ENCODE assay signal across 21 cellular contexts in genomic region chr18:8627107-8627472, GRCh38. TPM values are rescaled to one million over a fixed set of nuclear protein-coding genes. Genes with fewer than 3 reads are reported as not detected.
DNase-seq lines count a peak whose midpoint lies in the region; ATAC-seq and TF ChIP-seq lines count a peak whose summit lies in the region.
"Had no signal": no experiment of that assay in that cellular context is flagged by ENCODE, and none has a peak within 500 bp of the region (broad histone marks: within the 10 kb centered on the region; RNA-seq: fewer than 3 reads in every experiment).

No MANE protein-coding gene starts in this region.

- H3K9ac ChIP-seq in HUES48 (ENCODE audit: low read depth, low read length) (no peak overlapping the region), mammary epithelial cell (ENCODE audit: insufficient read depth, low read length) (no peak overlapping the region)
- H3K9ac ChIP-seq: BLaER1 had no signal

- H3K4me3 Mint-ChIP-seq in stimulated activated naive CD8-positive, alpha-beta T cell treated with anti-CD3 and anti-CD28 coated beads, Interleukin-15, amount 100 ng/mL, for 72 hours: no peak overlapping the region

- H3K4me2 ChIP-seq in mammary epithelial cell (ENCODE audit: insufficient read depth, low read depth, low read length): no peak overlapping the region
- H3K4me2 ChIP-seq: BLaER1 had no signal

- peaks cover 57% of the 10 kb centered on the region for H3K36me3 ChIP-seq in HUES48 (ENCODE audit: control insufficient read depth, insufficient read depth, low read length)
- no peaks in the 10 kb centered on the region for H3K36me3 ChIP-seq in psoas muscle (ENCODE audit: insufficient read depth in 1 of 2, low read depth in 1 of 2)
- H3K36me3 ChIP-seq in mammary epithelial cell (ENCODE audit: insufficient read depth, low read length): peaks cover 22% of the 10 kb centered on the region
- H3K36me3 ChIP-seq: colonic mucosa had no signal

- H2AFZ ChIP-seq in mammary epithelial cell (ENCODE audit: low read depth, low read length): no peak overlapping the region

- peaks cover 0 to 3% of the 10 kb centered on the region in 2 donors for H3K9me3 Mint-ChIP-seq in stimulated activated naive CD8-positive, alpha-beta T cell treated with anti-CD3 and anti-CD28 coated beads, Interleukin-15, amount 100 ng/mL, for 72 hours

- H3K4me1 Mint-ChIP-seq in stimulated activated naive CD8-positive, alpha-beta T cell treated with anti-CD3 and anti-CD28 coated beads, Interleukin-15, amount 100 ng/mL, for 72 hours: peaks cover 34% of the 10 kb centered on the region

- H3K27ac ChIP-seq in HUES48 (ENCODE audit: low read depth, low read length): peak overlapping the region; percentile 22
- no peak overlapping the region for H3K27ac ChIP-seq in right cardiac atrium (ENCODE audit: low read length)
- peak overlapping the region; percentile 85 for H3K27ac ChIP-seq in psoas muscle
- no peak overlapping the region for H3K27ac ChIP-seq in mammary epithelial cell (ENCODE audit: insufficient read depth, low read depth, low read length)
- H3K27ac ChIP-seq: BLaER1, colonic mucosa, upper lobe of left lung had no signal

- CTCF ChIA-PET in mammary epithelial cell (lab: Charles Lee; ENCODE audit: low non-redundant PET): no interaction called here

- peak; percentile 43 to 54 for ATAC-seq in right cardiac atrium
- ATAC-seq in psoas muscle: peak; percentile 47 to 75 (median 66)
- ATAC-seq in stimulated activated naive CD8-positive, alpha-beta T cell treated with anti-CD3 and anti-CD28 coated beads, Interleukin-15, amount 100 ng/mL, for 72 hours: no peak
- ATAC-seq in GM21717 (IDR thresholded peaks at IDR 0.05; ENCODE audit: unreplicated experiment): no peak

- peak; percentile 59 for DNase-seq in cerebellum (ENCODE audit: low spot score)
- no peak for DNase-seq in right cardiac atrium
- DNase-seq in psoas muscle: no peak
- DNase-seq in stimulated activated naive CD8-positive, alpha-beta T cell treated with anti-CD3 and anti-CD28 coated beads, Interleukin-15, amount 100 ng/mL, for 72 hours: no peak
- no peak for DNase-seq in mammary epithelial cell
- no peak for DNase-seq in effector CD8-positive, alpha-beta T cell (lab: John Stamatoyannopoulos, UW)
- DNase-seq: ACHN; activated CD4-positive, alpha-beta T cell treated with anti-CD3 and anti-CD28 coated beads, Interleukin-2, amount 50 U/mL, for 4 hours; activated CD8-positive, alpha-beta memory T cell treated with anti-CD3 and anti-CD28 coated beads, Interleukin-2, amount 50 U/mL, for 4 hours; activated effector memory CD4-positive, alpha-beta T cell treated with Interleukin-2 at 50 U/mL for 16 hours; colonic mucosa; DND-41; GOT3; IMR-90; stimulated activated CD4-positive, alpha-beta T cell treated with anti-CD3 and anti-CD28 coated beads, Interleukin-15, amount 100 ng/mL, for 24 hours; T-helper 9 cell; upper lobe of left lung had no signal

- H3K27me3 ChIP-seq in HUES48 (ENCODE audit: control insufficient read depth, insufficient read depth, low read length) (no peaks in the 10 kb centered on the region), right cardiac atrium (ENCODE audit: control insufficient read depth, insufficient read depth) (no peaks in the 10 kb centered on the region), psoas muscle (ENCODE audit: insufficient read depth in 3 of 3, low read length in 2 of 3) (no peaks in the 10 kb centered on the region), mammary epithelial cell (ENCODE audit: insufficient read depth, low read length) (no peaks in the 10 kb centered on the region)
- H3K27me3 ChIP-seq: BLaER1, colonic mucosa, upper lobe of left lung had no signal

- intact Hi-C loops in right cardiac atrium (cut with DNase I) (no loop called here), psoas muscle (cut with DNase I) (no loop called here), mammary epithelial cell (cut with micrococcal nuclease) (no loop called here)

- peaks cover 90% of the 10 kb centered on the region for H3K79me2 ChIP-seq in mammary epithelial cell (ENCODE audit: insufficient read depth, low read length)

- H4K20me1 ChIP-seq in mammary epithelial cell (ENCODE audit: insufficient read depth, low read length): no peaks in the 10 kb centered on the region

- no peak overlapping the region for H3K27ac Mint-ChIP-seq in stimulated activated naive CD8-positive, alpha-beta T cell treated with anti-CD3 and anti-CD28 coated beads, Interleukin-15, amount 100 ng/mL, for 72 hours

- in situ Hi-C loops in mammary epithelial cell (cut with MboI; ENCODE audit: low sequenced_read_pairs in 2 of 2): no loop called here

- TF ChIP-seq CTCF in psoas muscle (IDR thresholded peaks at IDR 0.05) (peak; percentile 14), mammary epithelial cell (conservative IDR thresholded peaks at IDR 0.05 in 1 of 2, IDR thresholded peaks at IDR 0.05 in 1 of 2; ENCODE audit: extremely low read depth in 1 of 2, insufficient read depth in 1 of 2, low read depth in 1 of 2, low read length in 2 of 2) (no peak)

- dilution Hi-C loops in mammary epithelial cell (cut with HindIII; ENCODE audit: low sequenced_read_pairs): no loop called here

- H3K27me3 Mint-ChIP-seq in stimulated activated naive CD8-positive, alpha-beta T cell treated with anti-CD3 and anti-CD28 coated beads, Interleukin-15, amount 100 ng/mL, for 72 hours: no peaks in the 10 kb centered on the region

- H3K4me1 ChIP-seq in HUES48 (ENCODE audit: control insufficient read depth, insufficient read depth, low read length) (peaks cover 77% of the 10 kb centered on the region), right cardiac atrium (ENCODE audit: control insufficient read depth, insufficient read depth, low read length) (no peaks in the 10 kb centered on the region), psoas muscle (peaks cover 87% of the 10 kb centered on the region), mammary epithelial cell (ENCODE audit: insufficient read depth, low read length) (peaks cover 7% of the 10 kb centered on the region)

- H3K9me3 ChIP-seq in HUES48 (ENCODE audit: control insufficient read depth, insufficient read depth, low read length) (no peaks in the 10 kb centered on the region), right cardiac atrium (ENCODE audit: control insufficient read depth, low read length) (no peaks in the 10 kb centered on the region), psoas muscle (no peaks in the 10 kb centered on the region), mammary epithelial cell (replicated peaks; ENCODE audit: insufficient read depth, low read length) (no peaks in the 10 kb centered on the region)
- H3K9me3 ChIP-seq: colonic mucosa, upper lobe of left lung had no signal

- 69% methylated on average over 11 of the region's 11 CpGs for WGBS in right cardiac atrium
- WGBS in psoas muscle, 3 donors: 41 to 62% (median 46%) methylated on average over 11 of the region's 11 CpGs
- 67% methylated on average over 11 of the region's 11 CpGs for WGBS in mammary epithelial cell (ENCODE audit: low coverage, missing lambda C conversion rate)

- BruUV-seq in mammary epithelial cell (replicated peaks; lab: Mats Ljungman, UMichigan): no TSS peak

- no peak overlapping the region for H3K4me3 ChIP-seq in HUES48 (ENCODE audit: low read depth, low read length)
- no peak overlapping the region for H3K4me3 ChIP-seq in right cardiac atrium (ENCODE audit: low read length)
- peak overlapping the region; percentile 46 for H3K4me3 ChIP-seq in psoas muscle
- H3K4me3 ChIP-seq in mammary epithelial cell (replicated peaks in 1 of 3; ENCODE audit: insufficient read depth in 1 of 3, low read depth in 2 of 3, low read length in 3 of 3): no peak overlapping the region
- H3K4me3 ChIP-seq: BLaER1, colonic mucosa, lung, upper lobe of left lung had no signal

RNA-seq across cellular contexts. Expression of gene RAB12, which starts 17.9 kb away (rescaled TPM):
- total RNA-seq in cerebellum: 49.7 TPM
- 100 to 1,000 TPM in 2 of 4 donors, 10 to 100 TPM in 2; 76.4 to 112 (median 95.4) TPM for total RNA-seq in right cardiac atrium
- polyA plus RNA-seq in right cardiac atrium: 101 TPM
- total RNA-seq in psoas muscle: 100 to 1,000 TPM in 3 of 4 donors, 10 to 100 TPM in 1; 91.4 to 145 (median 115) TPM
- 100 to 1,000 TPM in 2 of 3 donors, 10 to 100 TPM in 1; 49.0 to 239 (median 111) TPM for polyA plus RNA-seq in psoas muscle
- 10 to 100 TPM; 36.1 to 47.8 TPM for total RNA-seq in mammary epithelial cell
- 10.3 TPM for polyA plus RNA-seq in mammary epithelial cell
- polyA minus RNA-seq in mammary epithelial cell: 20.0 TPM

Comparison
In these comparisons a context has a peak if more than half of its experiments do, and no peak if none do; other contexts are left out.
1. H3K27ac ChIP-seq: peak in HUES48 (single experiment) and psoas muscle (single experiment); none in right cardiac atrium (single experiment) and mammary epithelial cell (single experiment).
2. ATAC-seq: peak in right cardiac atrium (2 of 2) and psoas muscle (4 of 4); none in stimulated activated naive CD8-positive, alpha-beta T cell treated with anti-CD3 and anti-CD28 coated beads, Interleukin-15, amount 100 ng/mL, for 72 hours (single experiment) and GM21717 (single experiment).